ENCODE assay signal across 17 cellular contexts in genomic region chr9:123778232-123778902, GRCh38.
A peak's percentile ranks its signal among the peaks of the same experiment; 100 is the strongest.
DNase-seq lines count a peak whose midpoint lies in the region; ATAC-seq and TF ChIP-seq lines count a peak whose summit lies in the region.
"Had no signal": no experiment of that assay in that cellular context is flagged by ENCODE, and none has a peak within 500 bp of the region (broad histone marks: within the 10 kb centered on the region; RNA-seq: fewer than 3 reads in every experiment).

No MANE protein-coding gene starts in this region.

- TF ChIP-seq CTCF in endodermal cell (conservative IDR thresholded peaks at IDR 0.05) (no peak), heart left ventricle (IDR thresholded peaks at IDR 0.05) (no peak)

- no peak for TF ChIP-seq POLR2A in heart left ventricle (IDR thresholded peaks at IDR 0.05)

- ATAC-seq in heart left ventricle, result no peak
- ATAC-seq: CD8-positive, alpha-beta T cell; GM12878 had no signal

- H3K4me3 ChIP-seq in SK-N-MC, result no peak overlapping the region
- no peak overlapping the region for H3K4me3 ChIP-seq in endodermal cell (ENCODE audit: low read length)
- no peak overlapping the region for H3K4me3 ChIP-seq in heart left ventricle
- H3K4me3 ChIP-seq: GM12878, GM23248 had no signal

- H3K9ac ChIP-seq in SK-N-MC (ENCODE audit: insufficient read length) (no peak overlapping the region), endodermal cell (ENCODE audit: extremely low read depth, low read length, poor library complexity, severe bottlenecking) (no peak overlapping the region)
- H3K9ac ChIP-seq: GM23248 had no signal

- no peak overlapping the region for H3K27ac Mint-ChIP-seq in endodermal cell
- H3K27ac Mint-ChIP-seq: CD8-positive, alpha-beta T cell had no signal

- H3K4me1 ChIP-seq in endodermal cell (ENCODE audit: control insufficient read depth, insufficient read depth, low read length) (peaks cover 12% of the 10 kb centered on the region), heart left ventricle (peaks cover 0 to 21% (median 0%) of the 10 kb centered on the region in 12 donors)

- peak; percentile 56 for DNase-seq in DMS 273 (lab: John Stamatoyannopoulos, UW; ENCODE audit: unreplicated experiment)
- no peak for DNase-seq in DMS 273 treated with DMSO at 0.1 percent for 48 hours (lab: John Stamatoyannopoulos, UW)
- DNase-seq in NCI-H2029 (lab: John Stamatoyannopoulos, UW), result peak; percentile 43
- DNase-seq in SK-N-MC (ENCODE audit: low read depth, low spot score), result no peak
- DNase-seq in germinal center (ENCODE audit: low spot score), result no peak
- DNase-seq in endodermal cell, result no peak
- no peak for DNase-seq in NCI-H128 (lab: John Stamatoyannopoulos, UW; ENCODE audit: unreplicated experiment)
- no peak for DNase-seq in heart left ventricle
- DNase-seq: CD8-positive, alpha-beta T cell; COR-L47; DMS53; GM23248; H9 had no signal

- H3K4me3 Mint-ChIP-seq in endodermal cell, result no peak overlapping the region
- H3K4me3 Mint-ChIP-seq: CD14-positive monocyte; CD8-positive, alpha-beta T cell; H9 had no signal

- intact Hi-C loops in heart left ventricle (cut with DNase I), result no loop called here

- 95 to 96% methylated on average over 4 to 8 of the region's 8 CpGs for WGBS in endodermal cell (ENCODE audit: insufficient coverage in 1 of 2, insufficient read length in 1 of 2), 2 experiments
- WGBS in heart left ventricle, 4 donors, result 81 to 88% (median 85%) methylated on average over 8 of the region's 8 CpGs

- H3K27ac ChIP-seq in SK-N-MC, result 0 out of 2 replicates have a peak overlapping the region, but pooled peaks have one; percentile 32
- no peak overlapping the region for H3K27ac ChIP-seq in endodermal cell (ENCODE audit: low read depth, low read length)
- H3K27ac ChIP-seq in heart left ventricle, result no peak overlapping the region
- H3K27ac ChIP-seq: 22Rv1, GM23248, HL-60 had no signal

- H3K27me3 ChIP-seq in endodermal cell (ENCODE audit: control insufficient read depth, insufficient read depth, low read length, poor library complexity, severe bottlenecking) (no peaks in the 10 kb centered on the region), heart left ventricle (no peaks in the 10 kb centered on the region)

- H3K4me1 Mint-ChIP-seq in endodermal cell, result peaks cover 44% of the 10 kb centered on the region

- no peaks in the 10 kb centered on the region for H3K27me3 Mint-ChIP-seq in endodermal cell (ENCODE audit: insufficient read depth)

- no peaks in the 10 kb centered on the region for H3K36me3 ChIP-seq in SK-N-MC (ENCODE audit: insufficient read depth, low read length)
- no peaks in the 10 kb centered on the region for H3K36me3 ChIP-seq in endodermal cell (ENCODE audit: control insufficient read depth, insufficient read depth, low read length)
- H3K36me3 ChIP-seq in heart left ventricle, result no peaks in the 10 kb centered on the region

- no peaks in the 10 kb centered on the region for H3K9me3 Mint-ChIP-seq in endodermal cell
- H3K9me3 Mint-ChIP-seq: CD14-positive monocyte; CD8-positive, alpha-beta T cell; H9 had no signal

- no peaks in the 10 kb centered on the region for H3K9me3 ChIP-seq in SK-N-MC (ENCODE audit: low read depth, low read length)
- no peaks in the 10 kb centered on the region for H3K9me3 ChIP-seq in endodermal cell (ENCODE audit: control insufficient read depth, low read length)
- H3K9me3 ChIP-seq in heart left ventricle, result no peaks in the 10 kb centered on the region

- no peaks in the 10 kb centered on the region for H3K36me3 Mint-ChIP-seq in endodermal cell (ENCODE audit: low read depth)
- H3K36me3 Mint-ChIP-seq: CD8-positive, alpha-beta T cell had no signal

Comparison
In these comparisons a context has a peak if more than half of its experiments do, and no peak if none do; other contexts are left out.
1. DNase-seq: peak in DMS 273 (single experiment) and NCI-H2029 (single experiment); none in DMS 273 treated with DMSO at 0.1 percent for 48 hours (single experiment), SK-N-MC (single experiment), germinal center (single experiment), endodermal cell (single experiment), NCI-H128 (single experiment) and heart left ventricle (0 of 5).